In genomic region chr10:72098301-72099053, GRCh38 we compare ENCODE assay signal across 1 cellular context.
TF ChIP-seq lines count a peak whose summit lies in the region.

No MANE protein-coding gene starts in this region.

TF ChIP-seq in HepG2, 621 proteins besides CTCF, POLR2A, EP300 and RAD21 (continued from another document and continues in another):
- TF ChIP-seq HNF1A (IDR thresholded peaks at IDR 0.05; ENCODE audit: low read depth): peak; percentile 85
- TF ChIP-seq HNF1A (CRISPR knock-in tag; IDR thresholded peaks at IDR 0.05; ENCODE audit: borderline replicate concordance): peak; percentile 78; the same call in 1 of the 2 replicates
- TF ChIP-seq MXD3 (CRISPR knock-in tag; IDR thresholded peaks at IDR 0.05): no peak
- TF ChIP-seq ZNF335 (CRISPR knock-in tag; IDR thresholded peaks at IDR 0.05): peak; percentile 67
- peak; percentile 68; the same call in 1 of the 2 replicates for TF ChIP-seq MYC (CRISPR knock-in tag; IDR thresholded peaks at IDR 0.05; ENCODE audit: borderline replicate concordance)
- peak; percentile 97 for TF ChIP-seq MIXL1 (CRISPR knock-in tag; IDR thresholded peaks at IDR 0.05)
- TF ChIP-seq ATF2 (CRISPR knock-in tag; IDR thresholded peaks at IDR 0.05): peak; percentile 77
- no peak for TF ChIP-seq GTF2F1 (IDR thresholded peaks at IDR 0.05; ENCODE audit: low read length)
- no peak for TF ChIP-seq TAF15 (IDR thresholded peaks at IDR 0.05; ENCODE audit: low read depth, low read length, poor library complexity, severe bottlenecking)
- 0 out of 2 replicates have a peak, but pooled peaks have one; percentile 25 for TF ChIP-seq ZSCAN20 (CRISPR knock-in tag; IDR thresholded peaks at IDR 0.05; ENCODE audit: borderline replicate concordance)
- TF ChIP-seq SAP130 (CRISPR knock-in tag; IDR thresholded peaks at IDR 0.05; ENCODE audit: low read depth): peak; percentile 82
- TF ChIP-seq FOSL2 (CRISPR knock-in tag; IDR thresholded peaks at IDR 0.05): peak; percentile 86
- peak; percentile 94 for TF ChIP-seq THRA (CRISPR knock-in tag; IDR thresholded peaks at IDR 0.05; ENCODE audit: borderline replicate concordance)
- 0 out of 2 replicates have a peak, but pooled peaks have one; percentile 69 for TF ChIP-seq ZNF556 (CRISPR knock-in tag; IDR thresholded peaks at IDR 0.05; ENCODE audit: borderline replicate concordance)
- peak; percentile 91 for TF ChIP-seq NFIC (IDR thresholded peaks at IDR 0.05; ENCODE audit: low read length)
- peak; percentile 97 for TF ChIP-seq NR2F2 (IDR thresholded peaks at IDR 0.05; ENCODE audit: borderline replicate concordance, low read depth)
- TF ChIP-seq ZGPAT (CRISPR knock-in tag; IDR thresholded peaks at IDR 0.05): peak; percentile 96
- no peak for TF ChIP-seq U2AF2 (IDR thresholded peaks at IDR 0.05; ENCODE audit: low read depth, low read length)
- no peak for TF ChIP-seq TAF1 (CRISPR knock-in tag; IDR thresholded peaks at IDR 0.05)
- 0 out of 2 replicates have a peak, but pooled peaks have one; percentile 14 for TF ChIP-seq ZNF772 (CRISPR knock-in tag; IDR thresholded peaks at IDR 0.05)
- TF ChIP-seq ZNF644 (CRISPR knock-in tag; IDR thresholded peaks at IDR 0.05; ENCODE audit: low read depth): peak; percentile 8; the same call in 1 of the 2 replicates
- peak; percentile 66; the same call in 1 of the 2 replicates for TF ChIP-seq ZNF691 (CRISPR knock-in tag; IDR thresholded peaks at IDR 0.05; ENCODE audit: borderline replicate concordance, low read depth)
- peak; percentile 66; the same call in 1 of the 2 replicates for TF ChIP-seq JUN (CRISPR knock-in tag; IDR thresholded peaks at IDR 0.05)
- peak; percentile 38; the same call in 1 of the 2 replicates for TF ChIP-seq MED13 (CRISPR knock-in tag; IDR thresholded peaks at IDR 0.05)
- TF ChIP-seq ZNF512B (CRISPR knock-in tag; IDR thresholded peaks at IDR 0.05; ENCODE audit: borderline replicate concordance): no peak
- no peak for TF ChIP-seq ZNF550 (CRISPR knock-in tag; IDR thresholded peaks at IDR 0.05; ENCODE audit: borderline replicate concordance)
- 0 out of 2 replicates have a peak, but pooled peaks have one; percentile 20 for TF ChIP-seq CC2D1A (CRISPR knock-in tag; IDR thresholded peaks at IDR 0.05)
- TF ChIP-seq REPIN1 (CRISPR knock-in tag; IDR thresholded peaks at IDR 0.05; ENCODE audit: borderline replicate concordance, low read depth): peak; percentile 19; the same call in 1 of the 2 replicates
- peak; percentile 94 for TF ChIP-seq GFI1 (CRISPR knock-in tag; IDR thresholded peaks at IDR 0.05; ENCODE audit: borderline replicate concordance)
- TF ChIP-seq NCOR1 (IDR thresholded peaks at IDR 0.05; ENCODE audit: borderline replicate concordance, low read length): peak; percentile 96
- TF ChIP-seq MEIS2 (CRISPR knock-in tag; IDR thresholded peaks at IDR 0.05): peak; percentile 89
- no peak for TF ChIP-seq MLXIP (CRISPR knock-in tag; IDR thresholded peaks at IDR 0.05; ENCODE audit: borderline replicate concordance)
- TF ChIP-seq RNF219 (CRISPR knock-in tag; IDR thresholded peaks at IDR 0.05): 0 out of 2 replicates have a peak, but pooled peaks have one; percentile 17
- peak; percentile 57; the same call in 1 of the 2 replicates for TF ChIP-seq ZNF430 (CRISPR knock-in tag; IDR thresholded peaks at IDR 0.05)
- peak in 1 of 2 experiments; percentile 56; a peak in 2 of 4 replicates for TF ChIP-seq ATF4 (CRISPR knock-in tag; IDR thresholded peaks at IDR 0.05)
- no peak for TF ChIP-seq ZNF784 (CRISPR knock-in tag; IDR thresholded peaks at IDR 0.05; ENCODE audit: borderline replicate concordance)
- peak; percentile 53; the same call in 1 of the 2 replicates for TF ChIP-seq AKAP8 (CRISPR knock-in tag; IDR thresholded peaks at IDR 0.05)
- peak; percentile 60; the same call in 1 of the 2 replicates for TF ChIP-seq ATF1 (CRISPR knock-in tag; IDR thresholded peaks at IDR 0.05)
- no peak for TF ChIP-seq HOXA5 (CRISPR knock-in tag; IDR thresholded peaks at IDR 0.05)
- TF ChIP-seq CBX1 (IDR thresholded peaks at IDR 0.05; ENCODE audit: low read depth): no peak
